In the genomic region with DNA sequence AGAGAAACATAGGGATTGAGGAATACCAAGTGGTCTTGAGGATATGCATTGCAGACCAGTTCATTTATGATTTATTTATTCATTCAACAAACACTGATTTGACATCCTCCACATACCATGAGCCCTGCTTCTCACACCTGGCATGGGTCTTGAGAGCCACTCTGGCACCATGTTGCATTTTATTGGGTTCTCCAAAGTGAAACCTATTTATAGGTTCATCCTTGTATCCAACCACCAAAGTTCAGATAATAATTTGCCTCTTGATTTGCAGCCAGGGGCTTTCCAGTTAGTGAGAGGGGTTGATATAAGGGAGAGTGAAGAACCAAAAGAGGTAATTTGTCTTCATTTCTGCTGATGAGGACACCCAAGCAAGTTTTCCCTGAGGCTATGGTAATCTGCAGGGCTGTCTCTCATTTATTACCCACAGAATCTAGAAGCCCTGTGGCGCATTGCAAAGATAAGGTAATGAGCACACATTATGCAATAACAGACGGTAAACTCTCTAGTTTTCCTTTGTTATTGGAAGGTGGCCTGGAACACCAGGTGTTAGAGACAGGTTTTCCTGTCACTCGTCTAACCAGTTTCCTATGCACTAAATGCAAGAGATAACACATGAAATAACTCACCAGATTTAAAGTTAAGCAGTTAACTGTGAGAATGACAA, we compare ENCODE assay signal across 10 cellular contexts. TPM values are rescaled to one million over a fixed set of nuclear protein-coding genes. Genes with fewer than 3 reads are reported as not detected.
DNase-seq lines count a peak whose midpoint lies in the region; ATAC-seq and TF ChIP-seq lines count a peak whose summit lies in the region.
"Had no signal": no experiment of that assay in that cellular context is flagged by ENCODE, and none has a peak within 500 bp of the region (broad histone marks: within the 10 kb centered on the region; RNA-seq: fewer than 3 reads in every experiment).

No MANE protein-coding gene starts in this region.

- no peaks in the 10 kb centered on the region for H3K36me3 Mint-ChIP-seq in stimulated activated effector memory CD8-positive, alpha-beta T cell treated with anti-CD3 and anti-CD28 coated beads, Interleukin-12 subunit alpha, Interleukin-12 subunit beta, amount 100 ng/mL, for 72 hours

- DNase-seq in A172 (ENCODE audit: low spot score): peak; percentile 73
- peak; percentile 98 for DNase-seq in NCI-H226
- peak; percentile 41 for DNase-seq in cerebellum (ENCODE audit: low spot score)
- no peak for DNase-seq in GM13977 (ENCODE audit: low spot score)
- DNase-seq in dermis blood vessel endothelial cell: no peak
- no peak for DNase-seq in stimulated activated effector memory CD8-positive, alpha-beta T cell treated with anti-CD3 and anti-CD28 coated beads, Interleukin-12 subunit alpha, Interleukin-12 subunit beta, amount 100 ng/mL, for 72 hours (ENCODE audit: low spot score in 2 of 2)
- DNase-seq: dorsolateral prefrontal cortex; stimulated activated naive CD8-positive, alpha-beta T cell treated with anti-CD3 and anti-CD28 coated beads, Interleukin-15, amount 100 ng/mL, for 72 hours had no signal

- no peak overlapping the region for H3K27ac Mint-ChIP-seq in stimulated activated effector memory CD8-positive, alpha-beta T cell treated with anti-CD3 and anti-CD28 coated beads, Interleukin-12 subunit alpha, Interleukin-12 subunit beta, amount 100 ng/mL, for 72 hours

- in situ Hi-C loops in GM13977 (cut with MboI; ENCODE audit: low pct_unique_long_range_greater_than_20kb, low sequenced_read_pairs, unreplicated experiment): no loop called here

- ATAC-seq in stimulated activated effector memory CD8-positive, alpha-beta T cell treated with anti-CD3 and anti-CD28 coated beads, Interleukin-12 subunit alpha, Interleukin-12 subunit beta, amount 100 ng/mL, for 72 hours: no peak
- no peak for ATAC-seq in HG03135 (IDR thresholded peaks at IDR 0.05; ENCODE audit: unreplicated experiment)
- ATAC-seq: stimulated activated naive CD8-positive, alpha-beta T cell treated with anti-CD3 and anti-CD28 coated beads, Interleukin-15, amount 100 ng/mL, for 72 hours had no signal

- TF ChIP-seq RAD21 in Ishikawa (IDR thresholded peaks at IDR 0.05; ENCODE audit: low read depth): no peak

- no peak for TF ChIP-seq CTCF in GM13977 (IDR thresholded peaks at IDR 0.05; ENCODE audit: extremely low read depth, insufficient read depth, missing control alignments)

- TF ChIP-seq EP300 in Ishikawa (IDR thresholded peaks at IDR 0.05; ENCODE audit: borderline replicate concordance): peak; percentile 17; the same call in 1 of the 2 replicates

- no peaks in the 10 kb centered on the region for H3K4me1 Mint-ChIP-seq in stimulated activated effector memory CD8-positive, alpha-beta T cell treated with anti-CD3 and anti-CD28 coated beads, Interleukin-12 subunit alpha, Interleukin-12 subunit beta, amount 100 ng/mL, for 72 hours
- H3K4me1 Mint-ChIP-seq: stimulated activated naive CD8-positive, alpha-beta T cell treated with anti-CD3 and anti-CD28 coated beads, Interleukin-15, amount 100 ng/mL, for 72 hours had no signal

- no peaks in the 10 kb centered on the region for H3K9me3 Mint-ChIP-seq in stimulated activated effector memory CD8-positive, alpha-beta T cell treated with anti-CD3 and anti-CD28 coated beads, Interleukin-12 subunit alpha, Interleukin-12 subunit beta, amount 100 ng/mL, for 72 hours
- H3K9me3 Mint-ChIP-seq: stimulated activated naive CD8-positive, alpha-beta T cell treated with anti-CD3 and anti-CD28 coated beads, Interleukin-15, amount 100 ng/mL, for 72 hours had no signal

- H3K4me3 Mint-ChIP-seq in stimulated activated effector memory CD8-positive, alpha-beta T cell treated with anti-CD3 and anti-CD28 coated beads, Interleukin-12 subunit alpha, Interleukin-12 subunit beta, amount 100 ng/mL, for 72 hours: no peak overlapping the region
- H3K4me3 Mint-ChIP-seq: stimulated activated naive CD8-positive, alpha-beta T cell treated with anti-CD3 and anti-CD28 coated beads, Interleukin-15, amount 100 ng/mL, for 72 hours had no signal

TF ChIP-seq in Ishikawa, 13 proteins besides CTCF, POLR2A, EP300 and RAD21:
- TF ChIP-seq ZBTB7A (IDR thresholded peaks at IDR 0.05; ENCODE audit: low read depth) (no peak), TCF12 (IDR thresholded peaks at IDR 0.05; ENCODE audit: low read depth) (peak; percentile 65; the same call in 1 of the 2 replicates), CEBPB (IDR thresholded peaks at IDR 0.05) (peak; percentile 89), TAF1 (IDR thresholded peaks at IDR 0.05; ENCODE audit: low read depth) (no peak), TEAD4 (IDR thresholded peaks at IDR 0.05) (0 out of 2 replicates have a peak, but pooled peaks have one; percentile 8)
- TF ChIP-seq, protein P1, sequence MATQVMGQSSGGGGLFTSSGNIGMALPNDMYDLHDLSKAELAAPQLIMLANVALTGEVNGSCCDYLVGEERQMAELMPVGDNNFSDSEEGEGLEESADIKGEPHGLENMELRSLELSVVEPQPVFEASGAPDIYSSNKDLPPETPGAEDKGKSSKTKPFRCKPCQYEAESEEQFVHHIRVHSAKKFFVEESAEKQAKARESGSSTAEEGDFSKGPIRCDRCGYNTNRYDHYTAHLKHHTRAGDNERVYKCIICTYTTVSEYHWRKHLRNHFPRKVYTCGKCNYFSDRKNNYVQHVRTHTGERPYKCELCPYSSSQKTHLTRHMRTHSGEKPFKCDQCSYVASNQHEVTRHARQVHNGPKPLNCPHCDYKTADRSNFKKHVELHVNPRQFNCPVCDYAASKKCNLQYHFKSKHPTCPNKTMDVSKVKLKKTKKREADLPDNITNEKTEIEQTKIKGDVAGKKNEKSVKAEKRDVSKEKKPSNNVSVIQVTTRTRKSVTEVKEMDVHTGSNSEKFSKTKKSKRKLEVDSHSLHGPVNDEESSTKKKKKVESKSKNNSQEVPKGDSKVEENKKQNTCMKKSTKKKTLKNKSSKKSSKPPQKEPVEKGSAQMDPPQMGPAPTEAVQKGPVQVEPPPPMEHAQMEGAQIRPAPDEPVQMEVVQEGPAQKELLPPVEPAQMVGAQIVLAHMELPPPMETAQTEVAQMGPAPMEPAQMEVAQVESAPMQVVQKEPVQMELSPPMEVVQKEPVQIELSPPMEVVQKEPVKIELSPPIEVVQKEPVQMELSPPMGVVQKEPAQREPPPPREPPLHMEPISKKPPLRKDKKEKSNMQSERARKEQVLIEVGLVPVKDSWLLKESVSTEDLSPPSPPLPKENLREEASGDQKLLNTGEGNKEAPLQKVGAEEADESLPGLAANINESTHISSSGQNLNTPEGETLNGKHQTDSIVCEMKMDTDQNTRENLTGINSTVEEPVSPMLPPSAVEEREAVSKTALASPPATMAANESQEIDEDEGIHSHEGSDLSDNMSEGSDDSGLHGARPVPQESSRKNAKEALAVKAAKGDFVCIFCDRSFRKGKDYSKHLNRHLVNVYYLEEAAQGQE (IDR thresholded peaks at IDR 0.05; ENCODE audit: low read depth): no peak
TF ChIP-seq in Ishikawa: peak in this region for 3.

RNA-seq across cellular contexts. Expression of a gene that starts 28.8 kb away (rescaled TPM):
- total RNA-seq in A172 (2014; rRNA removed; shearing (Covaris generic)): 6.5 and 10.4 TPM in 2 replicates
- total RNA-seq in cerebellum (18.3 TPM), dermis blood vessel endothelial cell (41.1 and 55.8 TPM in 2 replicates)

Comparison
In these comparisons a context has a peak if more than half of its experiments do, and no peak if none do; other contexts are left out.
1. DNase-seq: peak in A172 (single experiment), NCI-H226 (single experiment) and cerebellum (single experiment); none in GM13977 (single experiment), dermis blood vessel endothelial cell (single experiment) and stimulated activated effector memory CD8-positive, alpha-beta T cell treated with anti-CD3 and anti-CD28 coated beads, Interleukin-12 subunit alpha, Interleukin-12 subunit beta, amount 100 ng/mL, for 72 hours (0 of 2).